2 cellular contexts compared by ENCODE assay signal in genomic region chr16:86355951-86356350, GRCh38.
TF ChIP-seq lines count a peak whose summit lies in the region.

No MANE protein-coding gene starts in this region.

TF ChIP-seq in HCT116, 20 proteins besides CTCF, POLR2A, EP300 and RAD21 (continued from another document):
- TF ChIP-seq CBX3 (IDR thresholded peaks at IDR 0.05; ENCODE audit: low read depth): no peak; the same call in 1 of the 2 replicates
- TF ChIP-seq JUND (IDR thresholded peaks at IDR 0.05): peak; percentile 5; the same call in 1 of the 2 replicates
- TF ChIP-seq SRF (IDR thresholded peaks at IDR 0.05; ENCODE audit: low read depth): no peak
- no peak for TF ChIP-seq EZH2phosphoT487 (IDR thresholded peaks at IDR 0.05; ENCODE audit: borderline replicate concordance)
- no peak for TF ChIP-seq ZNF274 (IDR thresholded peaks at IDR 0.05; ENCODE audit: low read depth, low read length)
- TF ChIP-seq SIN3A (IDR thresholded peaks at IDR 0.05; ENCODE audit: low read depth): no peak
- no peak for TF ChIP-seq TCF7L2 (IDR thresholded peaks at IDR 0.05; ENCODE audit: borderline replicate concordance, extremely low read depth, insufficient read depth, insufficient read length)
- no peak for TF ChIP-seq EZH2 (IDR thresholded peaks at IDR 0.05)
- TF ChIP-seq EGR1 (IDR thresholded peaks at IDR 0.05; ENCODE audit: low read depth): no peak
- 0 out of 2 replicates have a peak, but pooled peaks have one; percentile 23 for TF ChIP-seq ZFX (IDR thresholded peaks at IDR 0.05)
- peak; percentile 74; the same call in 1 of the 2 replicates for TF ChIP-seq MAX (IDR thresholded peaks at IDR 0.05)
- TF ChIP-seq FOSL1 (IDR thresholded peaks at IDR 0.05; ENCODE audit: low read depth): peak; percentile 18; the same call in 1 of the 2 replicates
- TF ChIP-seq, protein P1, sequence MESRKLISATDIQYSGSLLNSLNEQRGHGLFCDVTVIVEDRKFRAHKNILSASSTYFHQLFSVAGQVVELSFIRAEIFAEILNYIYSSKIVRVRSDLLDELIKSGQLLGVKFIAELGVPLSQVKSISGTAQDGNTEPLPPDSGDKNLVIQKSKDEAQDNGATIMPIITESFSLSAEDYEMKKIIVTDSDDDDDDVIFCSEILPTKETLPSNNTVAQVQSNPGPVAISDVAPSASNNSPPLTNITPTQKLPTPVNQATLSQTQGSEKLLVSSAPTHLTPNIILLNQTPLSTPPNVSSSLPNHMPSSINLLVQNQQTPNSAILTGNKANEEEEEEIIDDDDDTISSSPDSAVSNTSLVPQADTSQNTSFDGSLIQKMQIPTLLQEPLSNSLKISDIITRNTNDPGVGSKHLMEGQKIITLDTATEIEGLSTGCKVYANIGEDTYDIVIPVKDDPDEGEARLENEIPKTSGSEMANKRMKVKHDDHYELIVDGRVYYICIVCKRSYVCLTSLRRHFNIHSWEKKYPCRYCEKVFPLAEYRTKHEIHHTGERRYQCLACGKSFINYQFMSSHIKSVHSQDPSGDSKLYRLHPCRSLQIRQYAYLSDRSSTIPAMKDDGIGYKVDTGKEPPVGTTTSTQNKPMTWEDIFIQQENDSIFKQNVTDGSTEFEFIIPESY (IDR thresholded peaks at IDR 0.05; ENCODE audit: extremely low read depth, insufficient replicate concordance, low read length): peak; percentile 20
- TF ChIP-seq, protein P2, sequence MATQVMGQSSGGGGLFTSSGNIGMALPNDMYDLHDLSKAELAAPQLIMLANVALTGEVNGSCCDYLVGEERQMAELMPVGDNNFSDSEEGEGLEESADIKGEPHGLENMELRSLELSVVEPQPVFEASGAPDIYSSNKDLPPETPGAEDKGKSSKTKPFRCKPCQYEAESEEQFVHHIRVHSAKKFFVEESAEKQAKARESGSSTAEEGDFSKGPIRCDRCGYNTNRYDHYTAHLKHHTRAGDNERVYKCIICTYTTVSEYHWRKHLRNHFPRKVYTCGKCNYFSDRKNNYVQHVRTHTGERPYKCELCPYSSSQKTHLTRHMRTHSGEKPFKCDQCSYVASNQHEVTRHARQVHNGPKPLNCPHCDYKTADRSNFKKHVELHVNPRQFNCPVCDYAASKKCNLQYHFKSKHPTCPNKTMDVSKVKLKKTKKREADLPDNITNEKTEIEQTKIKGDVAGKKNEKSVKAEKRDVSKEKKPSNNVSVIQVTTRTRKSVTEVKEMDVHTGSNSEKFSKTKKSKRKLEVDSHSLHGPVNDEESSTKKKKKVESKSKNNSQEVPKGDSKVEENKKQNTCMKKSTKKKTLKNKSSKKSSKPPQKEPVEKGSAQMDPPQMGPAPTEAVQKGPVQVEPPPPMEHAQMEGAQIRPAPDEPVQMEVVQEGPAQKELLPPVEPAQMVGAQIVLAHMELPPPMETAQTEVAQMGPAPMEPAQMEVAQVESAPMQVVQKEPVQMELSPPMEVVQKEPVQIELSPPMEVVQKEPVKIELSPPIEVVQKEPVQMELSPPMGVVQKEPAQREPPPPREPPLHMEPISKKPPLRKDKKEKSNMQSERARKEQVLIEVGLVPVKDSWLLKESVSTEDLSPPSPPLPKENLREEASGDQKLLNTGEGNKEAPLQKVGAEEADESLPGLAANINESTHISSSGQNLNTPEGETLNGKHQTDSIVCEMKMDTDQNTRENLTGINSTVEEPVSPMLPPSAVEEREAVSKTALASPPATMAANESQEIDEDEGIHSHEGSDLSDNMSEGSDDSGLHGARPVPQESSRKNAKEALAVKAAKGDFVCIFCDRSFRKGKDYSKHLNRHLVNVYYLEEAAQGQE (IDR thresholded peaks at IDR 0.05; ENCODE audit: low read depth): no peak
- no peak for TF ChIP-seq CEBPB (IDR thresholded peaks at IDR 0.05; ENCODE audit: low read depth)
- no peak for TF ChIP-seq ELF1 (IDR thresholded peaks at IDR 0.05; ENCODE audit: borderline replicate concordance, low read depth)
- TF ChIP-seq YY1 (IDR thresholded peaks at IDR 0.05; ENCODE audit: extremely low read depth, insufficient replicate concordance, low read depth, low read length): peak; percentile 9
TF ChIP-seq in HCT116: peak in this region for 6.

TF ChIP-seq in K562, 482 proteins besides CTCF, POLR2A, EP300 and RAD21 (continued from another document):
- TF ChIP-seq, protein P3, sequence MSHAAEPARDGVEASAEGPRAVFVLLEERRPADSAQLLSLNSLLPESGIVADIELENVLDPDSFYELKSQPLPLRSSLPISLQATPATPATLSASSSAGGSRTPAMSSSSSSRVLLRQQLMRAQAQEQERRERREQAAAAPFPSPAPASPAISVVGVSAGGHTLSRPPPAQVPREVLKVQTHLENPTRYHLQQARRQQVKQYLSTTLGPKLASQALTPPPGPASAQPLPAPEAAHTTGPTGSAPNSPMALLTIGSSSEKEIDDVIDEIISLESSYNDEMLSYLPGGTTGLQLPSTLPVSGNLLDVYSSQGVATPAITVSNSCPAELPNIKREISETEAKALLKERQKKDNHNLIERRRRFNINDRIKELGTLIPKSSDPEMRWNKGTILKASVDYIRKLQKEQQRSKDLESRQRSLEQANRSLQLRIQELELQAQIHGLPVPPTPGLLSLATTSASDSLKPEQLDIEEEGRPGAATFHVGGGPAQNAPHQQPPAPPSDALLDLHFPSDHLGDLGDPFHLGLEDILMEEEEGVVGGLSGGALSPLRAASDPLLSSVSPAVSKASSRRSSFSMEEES (CRISPR knock-in tag; IDR thresholded peaks at IDR 0.05): peak; percentile 36; the same call in 1 of the 2 replicates
- TF ChIP-seq POLR2AphosphoS5 (IDR thresholded peaks at IDR 0.05; ENCODE audit: control insufficient read depth, insufficient read depth, low read depth, low read length): no peak
TF ChIP-seq in K562: peak in this region for 1.
